Comparison of ENCODE assay signal across 1 cellular context in the genomic region with DNA sequence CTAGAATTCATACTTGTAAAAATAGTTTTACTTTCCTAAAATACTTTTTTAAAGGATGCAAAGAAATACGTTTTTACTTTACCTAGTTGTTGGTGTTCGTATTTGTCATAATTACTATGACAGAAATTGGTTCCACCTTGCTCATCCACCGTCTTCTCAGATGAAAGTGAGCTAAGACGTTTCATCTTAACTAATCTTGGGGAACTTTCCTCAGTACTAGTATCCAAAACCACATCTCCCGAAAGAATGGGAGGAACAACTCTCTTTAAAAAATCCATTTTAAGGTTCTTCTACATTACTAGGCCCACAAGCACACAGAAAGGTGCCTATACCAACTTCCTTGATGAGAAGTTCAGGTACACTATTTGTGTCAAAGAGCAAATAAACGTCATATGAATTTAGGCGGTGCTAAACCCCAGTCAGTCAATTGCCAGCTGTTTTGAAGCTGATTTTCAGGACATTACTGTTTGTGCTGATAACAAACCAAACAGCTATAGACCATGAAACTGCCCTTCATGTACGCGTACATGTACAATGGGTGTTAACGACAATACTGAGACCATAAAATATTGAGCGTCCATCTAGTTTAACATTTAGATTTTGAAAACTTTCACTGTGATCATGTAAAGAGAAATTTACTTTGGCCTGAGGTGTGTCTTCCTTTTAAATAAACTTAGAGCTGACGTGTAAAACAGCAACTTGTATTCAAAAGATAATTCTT.
TF ChIP-seq lines count a peak whose summit lies in the region.

No MANE protein-coding gene starts in this region.

TF ChIP-seq in K562, 482 proteins besides CTCF, POLR2A, EP300 and RAD21 (continued from another document and continues in another):
- TF ChIP-seq, protein P1, sequence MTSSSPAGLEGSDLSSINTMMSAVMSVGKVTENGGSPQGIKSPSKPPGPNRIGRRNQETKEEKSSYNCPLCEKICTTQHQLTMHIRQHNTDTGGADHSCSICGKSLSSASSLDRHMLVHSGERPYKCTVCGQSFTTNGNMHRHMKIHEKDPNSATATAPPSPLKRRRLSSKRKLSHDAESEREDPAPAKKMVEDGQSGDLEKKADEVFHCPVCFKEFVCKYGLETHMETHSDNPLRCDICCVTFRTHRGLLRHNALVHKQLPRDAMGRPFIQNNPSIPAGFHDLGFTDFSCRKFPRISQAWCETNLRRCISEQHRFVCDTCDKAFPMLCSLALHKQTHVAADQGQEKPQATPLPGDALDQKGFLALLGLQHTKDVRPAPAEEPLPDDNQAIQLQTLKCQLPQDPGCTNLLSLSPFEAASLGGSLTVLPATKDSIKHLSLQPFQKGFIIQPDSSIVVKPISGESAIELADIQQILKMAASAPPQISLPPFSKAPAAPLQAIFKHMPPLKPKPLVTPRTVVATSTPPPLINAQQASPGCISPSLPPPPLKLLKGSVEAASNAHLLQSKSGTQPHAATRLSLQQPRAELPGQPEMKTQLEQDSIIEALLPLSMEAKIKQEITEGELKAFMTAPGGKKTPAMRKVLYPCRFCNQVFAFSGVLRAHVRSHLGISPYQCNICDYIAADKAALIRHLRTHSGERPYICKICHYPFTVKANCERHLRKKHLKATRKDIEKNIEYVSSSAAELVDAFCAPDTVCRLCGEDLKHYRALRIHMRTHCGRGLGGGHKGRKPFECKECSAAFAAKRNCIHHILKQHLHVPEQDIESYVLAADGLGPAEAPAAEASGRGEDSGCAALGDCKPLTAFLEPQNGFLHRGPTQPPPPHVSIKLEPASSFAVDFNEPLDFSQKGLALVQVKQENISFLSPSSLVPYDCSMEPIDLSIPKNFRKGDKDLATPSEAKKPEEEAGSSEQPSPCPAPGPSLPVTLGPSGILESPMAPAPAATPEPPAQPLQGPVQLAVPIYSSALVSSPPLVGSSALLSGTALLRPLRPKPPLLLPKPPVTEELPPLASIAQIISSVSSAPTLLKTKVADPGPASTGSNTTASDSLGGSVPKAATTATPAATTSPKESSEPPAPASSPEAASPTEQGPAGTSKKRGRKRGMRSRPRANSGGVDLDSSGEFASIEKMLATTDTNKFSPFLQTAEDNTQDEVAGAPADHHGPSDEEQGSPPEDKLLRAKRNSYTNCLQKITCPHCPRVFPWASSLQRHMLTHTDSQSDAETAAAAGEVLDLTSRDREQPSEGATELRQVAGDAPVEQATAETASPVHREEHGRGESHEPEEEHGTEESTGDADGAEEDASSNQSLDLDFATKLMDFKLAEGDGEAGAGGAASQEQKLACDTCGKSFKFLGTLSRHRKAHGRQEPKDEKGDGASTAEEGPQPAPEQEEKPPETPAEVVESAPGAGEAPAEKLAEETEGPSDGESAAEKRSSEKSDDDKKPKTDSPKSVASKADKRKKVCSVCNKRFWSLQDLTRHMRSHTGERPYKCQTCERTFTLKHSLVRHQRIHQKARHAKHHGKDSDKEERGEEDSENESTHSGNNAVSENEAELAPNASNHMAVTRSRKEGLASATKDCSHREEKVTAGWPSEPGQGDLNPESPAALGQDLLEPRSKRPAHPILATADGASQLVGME (CRISPR knock-in tag; IDR thresholded peaks at IDR 0.05), result no peak
- TF ChIP-seq ZNF79 (CRISPR knock-in tag; IDR thresholded peaks at IDR 0.05; ENCODE audit: low read depth) (no peak), STAT5A (IDR thresholded peaks at IDR 0.05; ENCODE audit: borderline replicate concordance, low read length) (peak; percentile 79; the same call in 1 of the 2 replicates), ZNF445 (CRISPR knock-in tag; IDR thresholded peaks at IDR 0.05; ENCODE audit: low read depth) (no peak), LARP7 (IDR thresholded peaks at IDR 0.05) (no peak), FOXK1 (CRISPR knock-in tag; IDR thresholded peaks at IDR 0.05; ENCODE audit: borderline replicate concordance) (no peak), PML (IDR thresholded peaks at IDR 0.05; ENCODE audit: low read length) (peak; percentile 82), SRF (CRISPR knock-in tag; IDR thresholded peaks at IDR 0.05) (no peak), TBP (optimal IDR thresholded peaks at IDR 0.05; ENCODE audit: low read depth, low read length) (no peak), RBM34 (IDR thresholded peaks at IDR 0.05; ENCODE audit: borderline replicate concordance, insufficient read depth, low read length) (no peak), NCOA4 (IDR thresholded peaks at IDR 0.05; ENCODE audit: partially characterized antibody) (no peak), SMAD4 (CRISPR knock-in tag; conservative IDR thresholded peaks at IDR 0.05) (no peak)
- TF ChIP-seq, protein P2, sequence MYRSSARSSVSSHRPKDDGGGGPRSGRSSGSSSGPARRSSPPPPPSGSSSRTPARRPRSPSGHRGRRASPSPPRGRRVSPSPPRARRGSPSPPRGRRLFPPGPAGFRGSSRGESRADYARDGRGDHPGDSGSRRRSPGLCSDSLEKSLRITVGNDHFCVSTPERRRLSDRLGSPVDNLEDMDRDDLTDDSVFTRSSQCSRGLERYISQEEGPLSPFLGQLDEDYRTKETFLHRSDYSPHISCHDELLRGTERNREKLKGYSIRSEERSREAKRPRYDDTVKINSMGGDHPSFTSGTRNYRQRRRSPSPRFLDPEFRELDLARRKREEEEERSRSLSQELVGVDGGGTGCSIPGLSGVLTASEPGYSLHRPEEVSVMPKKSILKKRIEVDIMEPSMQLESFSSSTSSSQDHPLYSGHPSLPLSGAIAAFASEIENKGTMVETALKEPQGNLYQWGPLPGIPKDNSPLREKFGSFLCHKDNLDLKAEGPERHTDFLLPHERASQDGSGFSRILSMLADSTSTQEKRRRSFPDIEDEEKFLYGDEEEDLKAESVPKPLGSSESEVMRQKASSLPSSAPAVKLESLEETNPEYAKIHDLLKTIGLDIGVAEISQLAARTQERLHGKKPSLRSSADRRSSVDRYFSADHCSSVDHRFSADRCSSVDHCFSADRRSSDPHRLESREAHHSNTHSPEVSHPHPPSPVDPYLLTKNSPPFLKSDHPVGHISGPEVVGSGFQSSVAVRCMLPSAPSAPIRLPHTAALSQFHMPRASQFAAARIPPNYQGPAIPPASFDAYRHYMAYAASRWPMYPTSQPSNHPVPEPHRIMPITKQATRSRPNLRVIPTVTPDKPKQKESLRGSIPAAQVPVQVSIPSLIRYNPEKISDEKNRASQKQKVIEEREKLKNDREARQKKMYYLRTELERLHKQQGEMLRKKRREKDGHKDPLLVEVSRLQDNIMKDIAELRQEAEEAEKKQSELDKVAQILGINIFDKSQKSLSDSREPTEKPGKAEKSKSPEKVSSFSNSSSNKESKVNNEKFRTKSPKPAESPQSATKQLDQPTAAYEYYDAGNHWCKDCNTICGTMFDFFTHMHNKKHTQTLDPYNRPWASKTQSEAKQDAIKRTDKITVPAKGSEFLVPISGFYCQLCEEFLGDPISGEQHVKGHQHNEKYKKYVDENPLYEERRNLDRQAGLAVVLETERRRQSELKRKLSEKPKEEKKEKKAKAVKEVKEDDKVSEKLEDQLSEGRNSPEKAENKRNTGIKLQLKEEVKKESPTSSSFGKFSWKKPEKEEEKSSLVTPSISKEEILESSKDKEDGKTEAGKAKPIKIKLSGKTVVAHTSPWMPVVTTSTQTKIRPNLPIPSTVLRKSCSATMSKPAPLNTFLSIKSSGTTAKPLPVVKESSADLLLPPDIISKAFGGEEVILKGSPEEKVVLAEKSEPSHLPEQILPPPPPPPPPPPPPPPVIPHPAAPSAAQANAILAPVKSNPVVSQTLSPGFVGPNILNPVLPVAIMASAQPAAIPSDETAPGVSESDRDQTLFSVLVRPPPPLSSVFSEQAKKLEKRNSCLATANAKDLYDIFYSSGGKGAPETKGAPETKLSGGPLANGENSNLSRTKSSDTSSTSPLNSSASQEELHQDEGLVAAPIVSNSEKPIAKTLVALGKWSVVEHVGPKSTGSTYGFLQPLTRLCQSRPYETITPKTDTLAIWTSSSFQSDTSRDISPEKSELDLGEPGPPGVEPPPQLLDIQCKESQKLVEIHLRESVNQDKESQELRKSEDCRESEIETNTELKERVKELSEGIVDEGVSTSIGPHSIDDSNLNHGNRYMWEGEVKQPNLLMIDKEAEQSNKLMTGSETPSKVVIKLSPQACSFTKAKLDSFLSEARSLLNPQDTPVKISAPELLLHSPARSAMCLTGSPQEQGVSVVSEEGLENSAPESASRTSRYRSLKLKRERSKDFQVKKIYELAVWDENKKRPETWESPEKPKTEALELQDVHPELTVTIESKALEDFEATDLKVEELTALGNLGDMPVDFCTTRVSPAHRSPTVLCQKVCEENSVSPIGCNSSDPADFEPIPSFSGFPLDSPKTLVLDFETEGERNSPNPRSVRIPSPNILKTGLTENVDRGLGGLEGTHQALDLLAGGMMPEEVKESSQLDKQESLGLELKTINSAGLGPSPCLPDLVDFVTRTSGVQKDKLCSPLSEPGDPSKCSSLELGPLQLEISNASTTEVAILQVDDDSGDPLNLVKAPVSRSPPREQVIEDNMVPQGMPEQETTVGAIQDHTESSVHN (IDR thresholded peaks at IDR 0.05; ENCODE audit: borderline replicate concordance in 1 of 2, low read depth in 1 of 2), result no peak
- TF ChIP-seq, protein P3, sequence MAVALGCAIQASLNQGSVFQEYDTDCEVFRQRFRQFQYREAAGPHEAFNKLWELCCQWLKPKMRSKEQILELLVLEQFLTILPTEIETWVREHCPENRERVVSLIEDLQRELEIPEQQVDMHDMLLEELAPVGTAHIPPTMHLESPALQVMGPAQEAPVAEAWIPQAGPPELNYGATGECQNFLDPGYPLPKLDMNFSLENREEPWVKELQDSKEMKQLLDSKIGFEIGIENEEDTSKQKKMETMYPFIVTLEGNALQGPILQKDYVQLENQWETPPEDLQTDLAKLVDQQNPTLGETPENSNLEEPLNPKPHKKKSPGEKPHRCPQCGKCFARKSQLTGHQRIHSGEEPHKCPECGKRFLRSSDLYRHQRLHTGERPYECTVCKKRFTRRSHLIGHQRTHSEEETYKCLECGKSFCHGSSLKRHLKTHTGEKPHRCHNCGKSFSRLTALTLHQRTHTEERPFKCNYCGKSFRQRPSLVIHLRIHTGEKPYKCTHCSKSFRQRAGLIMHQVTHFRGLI (CRISPR knock-in tag; IDR thresholded peaks at IDR 0.05), result no peak
- TF ChIP-seq, protein P4, sequence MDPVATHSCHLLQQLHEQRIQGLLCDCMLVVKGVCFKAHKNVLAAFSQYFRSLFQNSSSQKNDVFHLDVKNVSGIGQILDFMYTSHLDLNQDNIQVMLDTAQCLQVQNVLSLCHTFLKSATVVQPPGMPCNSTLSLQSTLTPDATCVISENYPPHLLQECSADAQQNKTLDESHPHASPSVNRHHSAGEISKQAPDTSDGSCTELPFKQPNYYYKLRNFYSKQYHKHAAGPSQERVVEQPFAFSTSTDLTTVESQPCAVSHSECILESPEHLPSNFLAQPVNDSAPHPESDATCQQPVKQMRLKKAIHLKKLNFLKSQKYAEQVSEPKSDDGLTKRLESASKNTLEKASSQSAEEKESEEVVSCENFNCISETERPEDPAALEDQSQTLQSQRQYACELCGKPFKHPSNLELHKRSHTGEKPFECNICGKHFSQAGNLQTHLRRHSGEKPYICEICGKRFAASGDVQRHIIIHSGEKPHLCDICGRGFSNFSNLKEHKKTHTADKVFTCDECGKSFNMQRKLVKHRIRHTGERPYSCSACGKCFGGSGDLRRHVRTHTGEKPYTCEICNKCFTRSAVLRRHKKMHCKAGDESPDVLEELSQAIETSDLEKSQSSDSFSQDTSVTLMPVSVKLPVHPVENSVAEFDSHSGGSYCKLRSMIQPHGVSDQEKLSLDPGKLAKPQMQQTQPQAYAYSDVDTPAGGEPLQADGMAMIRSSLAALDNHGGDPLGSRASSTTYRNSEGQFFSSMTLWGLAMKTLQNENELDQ (CRISPR knock-in tag; IDR thresholded peaks at IDR 0.05; ENCODE audit: borderline replicate concordance), result no peak
- TF ChIP-seq, protein P5, sequence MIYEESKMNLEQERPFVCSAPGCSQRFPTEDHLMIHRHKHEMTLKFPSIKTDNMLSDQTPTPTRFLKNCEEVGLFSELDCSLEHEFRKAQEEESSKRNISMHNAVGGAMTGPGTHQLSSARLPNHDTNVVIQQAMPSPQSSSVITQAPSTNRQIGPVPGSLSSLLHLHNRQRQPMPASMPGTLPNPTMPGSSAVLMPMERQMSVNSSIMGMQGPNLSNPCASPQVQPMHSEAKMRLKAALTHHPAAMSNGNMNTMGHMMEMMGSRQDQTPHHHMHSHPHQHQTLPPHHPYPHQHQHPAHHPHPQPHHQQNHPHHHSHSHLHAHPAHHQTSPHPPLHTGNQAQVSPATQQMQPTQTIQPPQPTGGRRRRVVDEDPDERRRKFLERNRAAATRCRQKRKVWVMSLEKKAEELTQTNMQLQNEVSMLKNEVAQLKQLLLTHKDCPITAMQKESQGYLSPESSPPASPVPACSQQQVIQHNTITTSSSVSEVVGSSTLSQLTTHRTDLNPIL (CRISPR knock-in tag; IDR thresholded peaks at IDR 0.05), result no peak
- TF ChIP-seq, protein P6, sequence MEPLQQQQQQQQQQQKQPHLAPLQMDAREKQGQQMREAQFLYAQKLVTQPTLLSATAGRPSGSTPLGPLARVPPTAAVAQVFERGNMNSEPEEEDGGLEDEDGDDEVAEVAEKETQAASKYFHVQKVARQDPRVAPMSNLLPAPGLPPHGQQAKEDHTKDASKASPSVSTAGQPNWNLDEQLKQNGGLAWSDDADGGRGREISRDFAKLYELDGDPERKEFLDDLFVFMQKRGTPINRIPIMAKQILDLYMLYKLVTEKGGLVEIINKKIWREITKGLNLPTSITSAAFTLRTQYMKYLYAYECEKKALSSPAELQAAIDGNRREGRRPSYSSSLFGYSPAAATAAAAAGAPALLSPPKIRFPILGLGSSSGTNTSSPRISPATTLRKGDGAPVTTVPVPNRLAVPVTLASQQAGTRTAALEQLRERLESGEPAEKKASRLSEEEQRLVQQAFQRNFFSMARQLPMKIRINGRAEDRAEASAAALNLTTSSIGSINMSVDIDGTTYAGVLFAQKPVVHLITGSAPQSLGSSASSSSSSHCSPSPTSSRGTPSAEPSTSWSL (CRISPR knock-in tag; IDR thresholded peaks at IDR 0.05; ENCODE audit: borderline replicate concordance), result no peak
- TF ChIP-seq, protein P7, sequence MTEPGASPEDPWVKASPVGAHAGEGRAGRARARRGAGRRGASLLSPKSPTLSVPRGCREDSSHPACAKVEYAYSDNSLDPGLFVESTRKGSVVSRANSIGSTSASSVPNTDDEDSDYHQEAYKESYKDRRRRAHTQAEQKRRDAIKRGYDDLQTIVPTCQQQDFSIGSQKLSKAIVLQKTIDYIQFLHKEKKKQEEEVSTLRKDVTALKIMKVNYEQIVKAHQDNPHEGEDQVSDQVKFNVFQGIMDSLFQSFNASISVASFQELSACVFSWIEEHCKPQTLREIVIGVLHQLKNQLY (CRISPR knock-in tag; conservative IDR thresholded peaks at IDR 0.05), result no peak
- TF ChIP-seq, protein P8, sequence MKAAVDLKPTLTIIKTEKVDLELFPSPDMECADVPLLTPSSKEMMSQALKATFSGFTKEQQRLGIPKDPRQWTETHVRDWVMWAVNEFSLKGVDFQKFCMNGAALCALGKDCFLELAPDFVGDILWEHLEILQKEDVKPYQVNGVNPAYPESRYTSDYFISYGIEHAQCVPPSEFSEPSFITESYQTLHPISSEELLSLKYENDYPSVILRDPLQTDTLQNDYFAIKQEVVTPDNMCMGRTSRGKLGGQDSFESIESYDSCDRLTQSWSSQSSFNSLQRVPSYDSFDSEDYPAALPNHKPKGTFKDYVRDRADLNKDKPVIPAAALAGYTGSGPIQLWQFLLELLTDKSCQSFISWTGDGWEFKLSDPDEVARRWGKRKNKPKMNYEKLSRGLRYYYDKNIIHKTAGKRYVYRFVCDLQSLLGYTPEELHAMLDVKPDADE (conservative IDR thresholded peaks at IDR 0.05; ENCODE audit: control insufficient read depth, low read depth, low read length), result no peak
- TF ChIP-seq, protein P9, sequence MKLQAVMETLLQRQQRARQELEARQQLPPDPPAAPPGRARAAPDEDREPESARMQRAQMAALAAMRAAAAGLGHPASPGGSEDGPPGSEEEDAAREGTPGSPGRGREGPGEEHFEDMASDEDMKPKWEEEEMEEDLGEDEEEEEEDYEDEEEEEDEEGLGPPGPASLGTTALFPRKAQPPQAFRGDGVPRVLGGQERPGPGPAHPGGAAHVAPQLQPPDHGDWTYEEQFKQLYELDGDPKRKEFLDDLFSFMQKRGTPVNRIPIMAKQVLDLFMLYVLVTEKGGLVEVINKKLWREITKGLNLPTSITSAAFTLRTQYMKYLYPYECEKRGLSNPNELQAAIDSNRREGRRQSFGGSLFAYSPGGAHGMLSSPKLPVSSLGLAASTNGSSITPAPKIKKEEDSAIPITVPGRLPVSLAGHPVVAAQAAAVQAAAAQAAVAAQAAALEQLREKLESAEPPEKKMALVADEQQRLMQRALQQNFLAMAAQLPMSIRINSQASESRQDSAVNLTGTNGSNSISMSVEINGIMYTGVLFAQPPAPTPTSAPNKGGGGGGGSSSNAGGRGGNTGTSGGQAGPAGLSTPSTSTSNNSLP (IDR thresholded peaks at IDR 0.05; ENCODE audit: borderline replicate concordance, low read depth, low read length), result 0 out of 2 replicates have a peak, but pooled peaks have one; percentile 50
